ENCODE assay signal across 8 cellular contexts in genomic region chr10:62610649-62611229, GRCh38.
DNase-seq lines count a peak whose midpoint lies in the region; ATAC-seq lines count a peak whose summit lies in the region.

No MANE protein-coding gene starts in this region.

- DNase-seq in DMS 273 (lab: John Stamatoyannopoulos, UW; ENCODE audit: unreplicated experiment) (peak; percentile 71), DMS 273 treated with DMSO at 0.1 percent for 48 hours (lab: John Stamatoyannopoulos, UW) (no peak), NCI-H1092 (lab: John Stamatoyannopoulos, UW) (peak; percentile 3), dermis blood vessel endothelial cell (peak; percentile 75), medulla oblongata (ENCODE audit: extremely low spot score) (peak; percentile 67)
- DNase-seq in activated CD4-positive, alpha-beta T cell treated with anti-CD3 and anti-CD28 coated beads for 48 hours = peak; percentile 84
- DNase-seq in stimulated activated CD8-positive, alpha-beta memory T cell treated with anti-CD3 and anti-CD28 coated beads, Interleukin-4, amount 100 ng/mL, for 24 hours (ENCODE audit: low read depth) = peak; percentile 59

- peak; percentile 67 for ATAC-seq in HG02571 (IDR thresholded peaks at IDR 0.05; ENCODE audit: unreplicated experiment)
